Comparison of ENCODE assay signal across 12 cellular contexts in genomic region chr7:608361-608760, GRCh38.
A peak's percentile ranks its signal among the peaks of the same experiment; 100 is the strongest.
DNase-seq lines count a peak whose midpoint lies in the region; ATAC-seq and TF ChIP-seq lines count a peak whose summit lies in the region.
"Had no signal": no experiment of that assay in that cellular context is flagged by ENCODE, and none has a peak within 500 bp of the region (broad histone marks: within the 10 kb centered on the region; RNA-seq: fewer than 3 reads in every experiment).

No MANE protein-coding gene starts in this region.

- no peak overlapping the region for H3K4me3 ChIP-seq in GM23338
- H3K4me3 ChIP-seq in neural progenitor cell: no peak overlapping the region

- no peak overlapping the region for H3K27ac ChIP-seq in CD4-positive, alpha-beta T cell (ENCODE audit: low read depth, low read length)
- no peak overlapping the region for H3K27ac ChIP-seq in GM23338 (ENCODE audit: low read depth)
- no peak overlapping the region for H3K27ac ChIP-seq in neural progenitor cell

- no peaks in the 10 kb centered on the region for H3F3A ChIP-seq in GM23338 (replicated peaks; ENCODE audit: low read depth)
- peaks cover 3% of the 10 kb centered on the region for H3F3A ChIP-seq in neural progenitor cell (ENCODE audit: low read depth)

- H3K27me3 ChIP-seq in CD4-positive, alpha-beta T cell (ENCODE audit: control insufficient read depth, insufficient read depth, low read length): no peaks in the 10 kb centered on the region
- H3K27me3 ChIP-seq in GM23338 (ENCODE audit: insufficient read depth) (no peaks in the 10 kb centered on the region), neural progenitor cell (no peaks in the 10 kb centered on the region)

- H3K9me3 ChIP-seq in CD4-positive, alpha-beta T cell (ENCODE audit: control insufficient read depth, low read length): no peaks in the 10 kb centered on the region
- no peaks in the 10 kb centered on the region for H3K9me3 ChIP-seq in neural progenitor cell (ENCODE audit: low read depth)

- H3K9me2 ChIP-seq in GM23338 (ENCODE audit: insufficient read depth): peaks cover 6% of the 10 kb centered on the region; the same call in 1 of the 2 replicates

- no peaks in the 10 kb centered on the region for H3K4me1 ChIP-seq in GM23338 (ENCODE audit: insufficient read depth)
- peaks cover 14% of the 10 kb centered on the region for H3K4me1 ChIP-seq in neural progenitor cell

- H3K9me3 Mint-ChIP-seq in CD4-positive, alpha-beta T cell: peaks cover 3% of the 10 kb centered on the region
- H3K9me3 Mint-ChIP-seq in GM23338: no peaks in the 10 kb centered on the region
- no peaks in the 10 kb centered on the region for H3K9me3 Mint-ChIP-seq in chondrocyte (ENCODE audit: low read depth)
- no peaks in the 10 kb centered on the region for H3K9me3 Mint-ChIP-seq in neural progenitor cell

- no peak for TF ChIP-seq CTCF in CD4-positive, alpha-beta T cell (IDR thresholded peaks at IDR 0.05)
- TF ChIP-seq CTCF in GM23338 (conservative IDR thresholded peaks at IDR 0.05; ENCODE audit: low read depth in 2 of 2): no peak
- TF ChIP-seq CTCF in chondrocyte (IDR thresholded peaks at IDR 0.05): no peak
- TF ChIP-seq CTCF in neural progenitor cell (IDR thresholded peaks at IDR 0.05): no peak

- POLR2A ChIA-PET in CD4-positive, alpha-beta T cell (lab: Charles Lee): no interaction called here

- intact Hi-C loops in CD4-positive, alpha-beta T cell (cut with DNase I, micrococcal nuclease): no loop called here

- H3K4me1 Mint-ChIP-seq in CD4-positive, alpha-beta T cell (ENCODE audit: low read depth): peaks cover 66% of the 10 kb centered on the region
- H3K4me1 Mint-ChIP-seq in GM23338 (peaks cover 10% of the 10 kb centered on the region), chondrocyte (ENCODE audit: low read depth) (peaks cover 50% of the 10 kb centered on the region), neural progenitor cell (peaks cover 31% of the 10 kb centered on the region)

- peak overlapping the region; percentile 58 for H3K4me3 Mint-ChIP-seq in CD4-positive, alpha-beta T cell
- no peak overlapping the region for H3K4me3 Mint-ChIP-seq in GM23338
- peak overlapping the region; percentile 22 for H3K4me3 Mint-ChIP-seq in chondrocyte (ENCODE audit: unreplicated experiment)
- H3K4me3 Mint-ChIP-seq in neural progenitor cell: peak overlapping the region; percentile 35

- peak overlapping the region; percentile 98 for H3K27ac Mint-ChIP-seq in CD4-positive, alpha-beta T cell
- H3K27ac Mint-ChIP-seq in GM23338 (0 out of 2 replicates have a peak overlapping the region, but pooled peaks have one; percentile 48), chondrocyte (ENCODE audit: unreplicated experiment) (peak overlapping the region; percentile 75), neural progenitor cell (no peak overlapping the region)

- H3K4me2 ChIP-seq in GM23338 (no peak overlapping the region), neural progenitor cell (no peak overlapping the region)

- H3K79me2 ChIP-seq in GM23338 (replicated peaks; ENCODE audit: insufficient read depth) (peaks cover 7% of the 10 kb centered on the region; the same call in 1 of the 2 replicates), neural progenitor cell (ENCODE audit: low read depth) (no peaks in the 10 kb centered on the region)

- H3K36me3 Mint-ChIP-seq in CD4-positive, alpha-beta T cell (ENCODE audit: low read depth): peaks cover 27% of the 10 kb centered on the region
- H3K36me3 Mint-ChIP-seq in GM23338 (ENCODE audit: low read depth) (peaks cover 5% of the 10 kb centered on the region; the same call in 1 of the 3 replicates), chondrocyte (ENCODE audit: low read depth) (no peaks in the 10 kb centered on the region), neural progenitor cell (no peaks in the 10 kb centered on the region)

- H3K27me3 Mint-ChIP-seq in CD4-positive, alpha-beta T cell: no peaks in the 10 kb centered on the region
- H3K27me3 Mint-ChIP-seq in GM23338 (ENCODE audit: insufficient read depth, low read depth, poor library complexity) (peaks cover 7% of the 10 kb centered on the region), chondrocyte (ENCODE audit: low read depth) (no peaks in the 10 kb centered on the region), neural progenitor cell (ENCODE audit: insufficient read depth, low read depth) (no peaks in the 10 kb centered on the region)

- ATAC-seq in CD4-positive, alpha-beta T cell (ENCODE audit: poor library complexity): no peak
- ATAC-seq in GM23338: no peak
- no peak for ATAC-seq in HG02642 (IDR thresholded peaks at IDR 0.05; ENCODE audit: poor library complexity, unreplicated experiment)

- no peak overlapping the region for H2AFZ ChIP-seq in GM23338
- no peak overlapping the region for H2AFZ ChIP-seq in neural progenitor cell (replicated peaks)

- CTCF ChIA-PET in CD4-positive, alpha-beta T cell (lab: Charles Lee): no interaction called here

- DNase-seq in CD4-positive, alpha-beta T cell: no peak
- no peak for DNase-seq in GM23338 (ENCODE audit: low spot score)
- peak; percentile 6 for DNase-seq in chondrocyte (ENCODE audit: low spot score)
- DNase-seq in neural progenitor cell (ENCODE audit: low spot score): no peak
- DNase-seq in HCEC 1CT: no peak
- no peak for DNase-seq in stimulated activated naive CD4-positive, alpha-beta T cell (lab: John Stamatoyannopoulos, UW)
- DNase-seq: activated CD4-positive, CD25-positive, alpha-beta regulatory T cell; activated effector memory CD4-positive, alpha-beta T cell treated with Interleukin-2 at 50 U/mL for 16 hours; Kasumi-1; NCI-H1694; stimulated activated CD4-positive, alpha-beta T cell treated with anti-CD3 and anti-CD28 coated beads, Interleukin-2, amount 100 ng/mL, for 24 hours had no signal

- H3K9ac ChIP-seq in neural progenitor cell: no peak overlapping the region

- H3K36me3 ChIP-seq in GM23338 (ENCODE audit: insufficient read depth) (no peaks in the 10 kb centered on the region; the same call in 1 of the 2 replicates), neural progenitor cell (no peaks in the 10 kb centered on the region)

- H4K20me1 ChIP-seq in GM23338 (replicated peaks; ENCODE audit: insufficient read depth) (peaks cover 9% of the 10 kb centered on the region), neural progenitor cell (ENCODE audit: low read depth) (no peaks in the 10 kb centered on the region)

TF ChIP-seq in GM23338, 12 proteins besides CTCF, POLR2A, EP300 and RAD21:
- TF ChIP-seq ZNF114 (CRISPR knock-in tag; IDR thresholded peaks at IDR 0.05): no peak
- TF ChIP-seq EZH2 (IDR thresholded peaks at IDR 0.05; ENCODE audit: low read depth, unreplicated experiment): no peak
